19 cellular contexts compared by ENCODE assay signal in the genomic region with DNA sequence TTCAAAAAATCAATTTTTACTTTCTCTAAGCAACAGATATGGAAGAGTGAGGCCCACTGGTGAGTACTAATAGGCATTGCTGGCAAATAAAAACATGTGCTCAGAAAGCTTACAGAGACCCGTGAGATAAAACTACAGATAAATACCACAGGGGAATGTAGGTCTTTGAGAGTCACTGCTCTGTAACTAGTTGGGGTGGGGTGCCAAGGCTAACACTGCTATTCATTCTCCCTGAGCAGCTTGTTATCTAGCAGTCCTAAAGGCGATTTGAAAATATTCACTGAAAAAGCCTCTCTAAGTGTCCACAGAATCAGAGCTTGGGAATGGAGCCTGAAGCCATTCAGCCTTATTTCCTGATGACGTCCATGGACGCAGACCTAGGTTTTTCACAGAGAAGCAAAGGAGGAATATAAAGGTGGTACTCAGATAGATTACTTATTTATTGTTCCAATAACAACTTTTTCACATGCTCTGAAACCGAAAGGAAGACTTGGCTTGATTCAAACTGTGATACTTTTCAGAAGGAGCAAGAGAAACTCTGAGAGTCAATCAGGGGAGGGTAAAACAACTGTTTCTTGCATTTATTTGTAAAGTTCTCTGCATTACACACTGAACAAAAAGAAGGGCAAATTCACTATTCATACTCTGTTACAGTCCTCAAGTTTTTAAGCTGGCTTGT.
"Had no signal": no experiment of that assay in that cellular context is flagged by ENCODE, and none has a peak within 500 bp of the region (broad histone marks: within the 10 kb centered on the region; RNA-seq: fewer than 3 reads in every experiment).

No MANE protein-coding gene starts in this region.

- H3K4me3 ChIP-seq: gastroesophageal sphincter, heart right ventricle, lung, pancreas, sigmoid colon, spleen, suprapubic skin had no signal

- DNase-seq: activated CD4-positive, alpha-beta T cell treated with anti-CD3 and anti-CD28 coated beads, Interleukin-2, amount 10 ng/mL, durations not matched to agents 7 days and 5 days; activated CD8-positive, alpha-beta memory T cell treated with anti-CD3 and anti-CD28 coated beads, Interleukin-2, amount 50 U/mL, for 48 hours; activated naive CD8-positive, alpha-beta T cell treated with anti-CD3 and anti-CD28 coated beads for 36 hours; dermis blood vessel endothelial cell; effector memory CD8-positive, alpha-beta T cell; erythroblast; heart right ventricle; left colon; pancreas; sigmoid colon; spleen; trophoblast cell had no signal

- H3K27me3 Mint-ChIP-seq: activated CD4-positive, alpha-beta T cell treated with anti-CD3 and anti-CD28 coated beads, Interleukin-2, amount 10 ng/mL, durations not matched to agents 7 days and 5 days; activated naive CD8-positive, alpha-beta T cell treated with anti-CD3 and anti-CD28 coated beads for 36 hours had no signal

- H3K27ac ChIP-seq: gastroesophageal sphincter, heart right ventricle, pancreas, sigmoid colon, spleen, suprapubic skin had no signal

- H3K27me3 ChIP-seq: gastroesophageal sphincter, heart right ventricle, pancreas, sigmoid colon, spleen, suprapubic skin had no signal

- H3K9me3 Mint-ChIP-seq: activated CD4-positive, alpha-beta T cell treated with anti-CD3 and anti-CD28 coated beads, Interleukin-2, amount 10 ng/mL, durations not matched to agents 7 days and 5 days; activated naive CD8-positive, alpha-beta T cell treated with anti-CD3 and anti-CD28 coated beads for 36 hours; activated T-helper 1 cell treated with anti-CD3 and anti-CD28 coated beads, Interleukin-12 subunit alpha, Interleukin-12 subunit beta, Interleukin-2, Interleukin-4 antibody, amounts not matched to agents 30 ng/mL and 10 ng/mL and 1 ng/mL, durations not matched to agents 14 hours and 24 hours and 36 hours; effector memory CD8-positive, alpha-beta T cell; neural crest cell; stimulated activated naive CD8-positive, alpha-beta T cell treated with anti-CD3 and anti-CD28 coated beads, Interleukin-15, Interleukin-2, amounts not matched to agents 100 ng/mL and 50 ng/mL, for 24 hours had no signal

- H3K36me3 ChIP-seq: gastroesophageal sphincter, heart right ventricle, pancreas, sigmoid colon, spleen, suprapubic skin had no signal

- H3K36me3 Mint-ChIP-seq: activated naive CD8-positive, alpha-beta T cell treated with anti-CD3 and anti-CD28 coated beads for 36 hours; WTC11 had no signal

- ATAC-seq: effector memory CD8-positive, alpha-beta T cell; gastroesophageal sphincter; heart right ventricle; left colon; pancreas; WTC11 had no signal

- H3K4me1 Mint-ChIP-seq: activated CD4-positive, alpha-beta T cell treated with anti-CD3 and anti-CD28 coated beads, Interleukin-2, amount 10 ng/mL, durations not matched to agents 7 days and 5 days; activated naive CD8-positive, alpha-beta T cell treated with anti-CD3 and anti-CD28 coated beads for 36 hours; WTC11 had no signal

- H3K4me3 Mint-ChIP-seq: activated CD4-positive, alpha-beta T cell treated with anti-CD3 and anti-CD28 coated beads, Interleukin-2, amount 10 ng/mL, durations not matched to agents 7 days and 5 days; activated naive CD8-positive, alpha-beta T cell treated with anti-CD3 and anti-CD28 coated beads for 36 hours; activated T-helper 1 cell treated with anti-CD3 and anti-CD28 coated beads, Interleukin-12 subunit alpha, Interleukin-12 subunit beta, Interleukin-2, Interleukin-4 antibody, amounts not matched to agents 30 ng/mL and 10 ng/mL and 1 ng/mL, durations not matched to agents 14 hours and 24 hours and 36 hours; effector memory CD8-positive, alpha-beta T cell; neural crest cell; stimulated activated naive CD8-positive, alpha-beta T cell treated with anti-CD3 and anti-CD28 coated beads, Interleukin-15, Interleukin-2, amounts not matched to agents 100 ng/mL and 50 ng/mL, for 24 hours; WTC11 had no signal
